In the genomic region with DNA sequence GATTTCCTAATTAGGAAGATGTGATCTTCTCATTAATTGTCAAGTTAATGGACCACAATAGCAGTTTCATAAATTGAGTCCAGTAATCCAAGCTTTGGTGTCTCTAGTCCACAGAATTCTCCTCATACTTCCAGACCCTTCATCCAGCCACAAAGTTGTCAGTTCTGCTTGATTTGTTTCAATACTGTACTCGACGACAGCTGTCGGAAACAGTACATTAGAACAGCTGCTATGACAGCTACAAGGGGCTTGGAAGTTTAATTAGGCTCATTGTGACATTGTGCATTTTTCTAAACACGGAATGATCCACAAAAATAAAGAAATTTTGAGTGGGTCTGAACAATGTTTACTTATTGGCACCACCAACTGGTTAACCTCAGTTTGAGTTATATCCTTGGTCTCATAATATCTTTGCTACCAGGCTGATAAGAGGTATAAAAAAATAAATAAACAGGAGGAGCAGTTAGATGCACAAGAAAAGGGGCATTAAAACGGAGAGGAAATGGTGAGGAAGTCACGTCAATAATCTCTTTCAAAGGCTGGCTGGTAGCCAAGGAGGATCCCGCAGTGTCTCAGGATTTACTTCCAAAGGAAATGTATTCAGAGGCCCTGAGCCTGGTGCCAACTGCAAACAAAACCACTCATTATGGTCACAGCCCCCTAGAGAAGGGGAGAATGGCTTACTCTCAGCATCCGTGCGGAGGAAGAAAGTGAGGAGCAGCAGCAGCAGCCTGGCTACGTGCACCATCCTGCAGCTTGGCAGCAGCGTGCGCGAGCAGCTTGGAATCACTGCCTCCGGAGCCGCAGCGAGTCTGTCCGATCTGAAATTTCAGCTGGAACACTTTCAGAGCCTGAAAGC, we compare ENCODE assay signal across 8 cellular contexts.
DNase-seq lines count a peak whose midpoint lies in the region; ATAC-seq, FAIRE-seq and TF ChIP-seq lines count a peak whose summit lies in the region.

No MANE protein-coding gene starts in this region.

- H4K5ac ChIP-seq in mesendoderm (ENCODE audit: low read length), result no peak overlapping the region

- H3K27me3 ChIP-seq in right lobe of liver, result no peaks in the 10 kb centered on the region
- H3K27me3 ChIP-seq in HepG2 (ENCODE audit: control insufficient read depth in 1 of 2, insufficient read depth in 2 of 2, low read length in 2 of 2), result no peaks in the 10 kb centered on the region
- no peaks in the 10 kb centered on the region for H3K27me3 ChIP-seq in mesendoderm (ENCODE audit: insufficient read depth, low read length, poor library complexity)
- H3K27me3 ChIP-seq in aorta (ENCODE audit: control insufficient read depth in 1 of 2, insufficient read depth in 2 of 2, low read length in 1 of 2), result peaks cover 0 to 1% of the 10 kb centered on the region in 2 donors
- no peaks in the 10 kb centered on the region for H3K27me3 ChIP-seq in Caco-2 (replicated peaks; ENCODE audit: control insufficient read depth, insufficient read depth, low read length)

- H3K23ac ChIP-seq in mesendoderm (ENCODE audit: low read length), result peak overlapping the region; percentile 48

- H3K9me3 Mint-ChIP-seq in Caco-2 (ENCODE audit: unreplicated experiment), result no peaks in the 10 kb centered on the region

- peaks cover 5% of the 10 kb centered on the region for H3K36me3 Mint-ChIP-seq in Caco-2 (ENCODE audit: insufficient read depth, unreplicated experiment)

- CTCF ChIA-PET in HepG2 (lab: Yijun Ruan, JAX; ENCODE audit: low intra/inter-chr PET ratio, low total read pairs) (no interaction called here), Caco-2 (lab: Charles Lee) (no interaction called here)

- peak overlapping the region; percentile 51 for H3K18ac ChIP-seq in mesendoderm (ENCODE audit: low read length)

- H2BK5ac ChIP-seq in mesendoderm (ENCODE audit: low read length), result peak overlapping the region; percentile 39

- no peak for TF ChIP-seq EP300 in HepG2 (IDR thresholded peaks at IDR 0.05; ENCODE audit: low read depth in 2 of 2, low read length in 2 of 2)
- TF ChIP-seq EP300 in HepG2 (CRISPR knock-in tag; IDR thresholded peaks at IDR 0.05; ENCODE audit: borderline replicate concordance), result no peak

- H3K4me3 ChIP-seq in right lobe of liver (no peak overlapping the region), HepG2 (replicated peaks in 1 of 3; ENCODE audit: insufficient read depth in 1 of 3, low read depth in 2 of 3, low read length in 3 of 3) (no peak overlapping the region), mesendoderm (ENCODE audit: low read length) (no peak overlapping the region), aorta (ENCODE audit: low read length in 2 of 2) (peak overlapping the region; percentile 43 to 84), Caco-2 (ENCODE audit: low read depth, low read length) (no peak overlapping the region)

- no peaks in the 10 kb centered on the region for H3K27me3 Mint-ChIP-seq in Caco-2 (ENCODE audit: insufficient read depth, unreplicated experiment)

- H3K36me3 ChIP-seq in right lobe of liver (no peaks in the 10 kb centered on the region), HepG2 (replicated peaks in 1 of 2; ENCODE audit: control insufficient read depth in 1 of 2, insufficient read depth in 2 of 2, low read length in 2 of 2) (no peaks in the 10 kb centered on the region), mesendoderm (ENCODE audit: control insufficient read depth, insufficient read depth, low read length) (no peaks in the 10 kb centered on the region), aorta (ENCODE audit: control insufficient read depth in 1 of 2, insufficient read depth in 2 of 2, low read length in 1 of 2) (no peaks in the 10 kb centered on the region), Caco-2 (ENCODE audit: control insufficient read depth, insufficient read depth, low read length) (no peaks in the 10 kb centered on the region)

- no peaks in the 10 kb centered on the region for H4K20me1 ChIP-seq in HepG2 (ENCODE audit: insufficient read depth, low read length)

- H3K79me1 ChIP-seq in mesendoderm (ENCODE audit: low read length), result peaks cover 2% of the 10 kb centered on the region

- no peak overlapping the region for H3K9ac ChIP-seq in HepG2 (ENCODE audit: insufficient read depth, low read depth, low read length)
- no peak overlapping the region for H3K9ac ChIP-seq in mesendoderm (ENCODE audit: low read length)

- peak overlapping the region; percentile 72 for H3K56ac ChIP-seq in mesendoderm (ENCODE audit: low read length)

- peaks cover 8% of the 10 kb centered on the region for H3K4me1 Mint-ChIP-seq in Caco-2 (ENCODE audit: low read depth, unreplicated experiment)

- H3K4me1 ChIP-seq in right lobe of liver (no peaks in the 10 kb centered on the region), HepG2 (ENCODE audit: insufficient read depth, low read length) (no peaks in the 10 kb centered on the region), mesendoderm (ENCODE audit: control insufficient read depth, low read depth, low read length) (peaks cover 15% of the 10 kb centered on the region), aorta (ENCODE audit: control insufficient read depth in 1 of 2, insufficient read depth in 2 of 2, low read length in 2 of 2) (peaks cover 0 to 6% of the 10 kb centered on the region in 2 donors), Caco-2 (peaks cover 14% of the 10 kb centered on the region)

- H3K79me2 ChIP-seq in HepG2 (ENCODE audit: insufficient read depth, low read length) (no peaks in the 10 kb centered on the region), mesendoderm (ENCODE audit: control insufficient read depth, insufficient read depth, low read length) (peaks cover 2% of the 10 kb centered on the region)

- in situ Hi-C loops in HepG2 (cut with HindIII; ENCODE audit: extremely low pct_ligation_motif_present, low pct_unique_long_range_greater_than_20kb), result no loop called here

- POLR2A ChIA-PET in HepG2 (lab: Yijun Ruan, JAX), result no interaction called here
- POLR2A ChIA-PET in Caco-2 (lab: Charles Lee), result no interaction called here

- no peak for FAIRE-seq in HepG2 (lab: Jason Lieb, UNC)

- H3K9me3 ChIP-seq in right lobe of liver (no peaks in the 10 kb centered on the region), HepG2 (ENCODE audit: low read length) (no peaks in the 10 kb centered on the region), aorta (ENCODE audit: control insufficient read depth, low read length) (no peaks in the 10 kb centered on the region), Caco-2 (no peaks in the 10 kb centered on the region)

- TF ChIP-seq CTCF in right lobe of liver (IDR thresholded peaks at IDR 0.05) (no peak), HepG2 (CRISPR knock-in tag; IDR thresholded peaks at IDR 0.05) (no peak), Caco-2 (IDR thresholded peaks at IDR 0.05; ENCODE audit: insufficient read depth in 1 of 2, low read depth in 1 of 2, low read length in 1 of 2, severe bottlenecking in 1 of 2, unreplicated experiment in 1 of 2) (no peak)

- no peak overlapping the region for H4K8ac ChIP-seq in mesendoderm (ENCODE audit: low read depth, low read length)

- no peak overlapping the region for H3K4ac ChIP-seq in mesendoderm (ENCODE audit: low read depth, low read length)

- no peak overlapping the region for H2BK15ac ChIP-seq in mesendoderm (replicated peaks; ENCODE audit: low read depth)

- DNase-seq in right lobe of liver (no peak), HepG2 (ENCODE audit: low spot score) (no peak), ecto neural progenitor cell (ENCODE audit: low spot score) (peak; percentile 68), mesendoderm (peak; percentile 62), aorta (peak; percentile 67 to 88), NCI-H2196 (lab: John Stamatoyannopoulos, UW; ENCODE audit: unreplicated experiment) (no peak), NCI-H226 (no peak), Caco-2 (no peak)

- H3K4me3 Mint-ChIP-seq in Caco-2 (ENCODE audit: unreplicated experiment), result no peak overlapping the region

- BruUV-seq in HepG2 (replicated peaks; lab: Mats Ljungman, UMichigan) (no TSS peak), Caco-2 (replicated peaks; lab: Mats Ljungman, UMichigan) (no TSS peak)

- no peak overlapping the region for H3K27ac Mint-ChIP-seq in Caco-2 (ENCODE audit: unreplicated experiment)

- ATAC-seq in right lobe of liver (peak in 3 of 4 donors; percentile 17 to 48 (median 31)), HepG2 (no peak), aorta (ENCODE audit: low FRiP score) (peak; percentile 83)

- intact Hi-C loops in right lobe of liver (cut with DNase I) (no loop called here), HepG2 (cut with micrococcal nuclease; ENCODE audit: unreplicated experiment) (no loop called here), aorta (cut with DNase I) (loop anchor here in 1 of 2 donors (10.0 kb wide), 1 partner anchor 121 kb away; no protein-coding TSS in a partner anchor), Caco-2 (cut with micrococcal nuclease; ENCODE audit: unreplicated experiment) (no loop called here)

- WGBS in right lobe of liver (ENCODE audit: insufficient coverage, low coverage, low lambda C conversion rate, missing lambda C conversion rate), result 38% methylated on average over 16 of the region's 17 CpGs
- WGBS in HepG2 (ENCODE audit: low lambda C conversion rate), result 38% methylated on average over 15 of the region's 17 CpGs
- WGBS in mesendoderm (ENCODE audit: extremely low coverage, insufficient coverage, low lambda C conversion rate), result no CpG with 5 or more reads among the region's 17 CpGs
- 17 to 22% methylated on average over 17 of the region's 17 CpGs for WGBS in aorta, 2 donors

- H2AK5ac ChIP-seq in mesendoderm (ENCODE audit: low read length), result no peak overlapping the region

- no peak overlapping the region for H3K4me2 ChIP-seq in HepG2 (ENCODE audit: low read depth, low read length)
- H3K4me2 ChIP-seq in mesendoderm (ENCODE audit: low read length), result no peak overlapping the region

- H3K27ac ChIP-seq in right lobe of liver, result no peak overlapping the region
- no peak overlapping the region for H3K27ac ChIP-seq in HepG2 (ENCODE audit: extremely low read length, insufficient read depth, low read length)
- peak overlapping the region; percentile 35 for H3K27ac ChIP-seq in mesendoderm (ENCODE audit: low read depth, low read length)
- H3K27ac ChIP-seq in aorta (ENCODE audit: low read depth in 1 of 2, low read length in 2 of 2), result no peak overlapping the region

- TF ChIP-seq POLR2A in right lobe of liver (IDR thresholded peaks at IDR 0.05) (no peak), HepG2 (IDR thresholded peaks at IDR 0.05; ENCODE audit: insufficient read depth in 1 of 2, low read depth in 2 of 2, low read length in 2 of 2) (no peak)

- TF ChIP-seq RAD21 in HepG2 (CRISPR knock-in tag; IDR thresholded peaks at IDR 0.05), result no peak

- no peak overlapping the region for H2AFZ ChIP-seq in HepG2 (ENCODE audit: low read length)

- H2BK120ac ChIP-seq in mesendoderm (ENCODE audit: low read depth, low read length), result peak overlapping the region; percentile 62

TF ChIP-seq in HepG2, 621 proteins besides CTCF, POLR2A, EP300 and RAD21 (continues in another document):
- TF ChIP-seq HDAC2 (CRISPR knock-in tag; IDR thresholded peaks at IDR 0.05) (no peak), ZNF292 (CRISPR knock-in tag; IDR thresholded peaks at IDR 0.05; ENCODE audit: borderline replicate concordance, low read depth) (no peak), FOXJ3 (CRISPR knock-in tag; IDR thresholded peaks at IDR 0.05; ENCODE audit: borderline replicate concordance) (no peak)

Comparison
In these comparisons a context has a peak if more than half of its experiments do, and no peak if none do; other contexts are left out.
1. DNase-seq: peak in ecto neural progenitor cell (single experiment), mesendoderm (single experiment) and aorta (2 of 2); none in right lobe of liver (0 of 3), HepG2 (single experiment), NCI-H2196 (single experiment), NCI-H226 (single experiment) and Caco-2 (0 of 2).
2. H3K4me3 ChIP-seq: peak in aorta (2 of 2); none in right lobe of liver (0 of 3), HepG2 (0 of 3), mesendoderm (single experiment) and Caco-2 (single experiment).